ENCODE assay signal across 32 cellular contexts in the genomic region with DNA sequence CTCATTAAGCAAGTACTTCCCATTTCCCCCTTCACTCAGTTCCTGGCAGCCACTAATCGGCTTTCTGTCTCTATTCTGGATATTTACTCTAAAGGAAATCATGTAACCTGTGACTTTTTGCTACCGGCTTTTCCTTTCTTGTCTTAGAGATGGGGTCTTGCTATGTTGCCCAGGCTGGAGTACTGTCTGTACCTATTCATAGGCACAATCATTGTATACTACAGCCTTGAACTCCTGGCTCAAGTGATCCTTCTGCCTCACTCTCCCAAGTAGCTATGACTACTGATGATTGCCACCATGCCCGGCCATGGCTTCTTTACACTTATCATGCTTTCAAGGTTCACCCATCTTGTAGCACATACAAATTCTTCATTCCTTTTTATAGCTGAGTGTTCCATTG. TPM values are rescaled to one million over a fixed set of nuclear protein-coding genes. Genes with fewer than 3 reads are reported as not detected.
"Had no signal": no experiment of that assay in that cellular context is flagged by ENCODE, and none has a peak within 500 bp of the region (broad histone marks: within the 10 kb centered on the region; RNA-seq: fewer than 3 reads in every experiment).

No MANE protein-coding gene starts in this region.

- H3K27ac ChIP-seq: colonic mucosa, dorsolateral prefrontal cortex, epithelial cell of prostate, esophagus squamous epithelium, gastrocnemius medialis, heart right ventricle, left lung, lower lobe of right lung had no signal

- H3K36me3 ChIP-seq: colonic mucosa, gastrocnemius medialis, left lung, lower lobe of right lung had no signal

- FAIRE-seq: islet of Langerhans, keratinocyte had no signal

- H3K9me3 ChIP-seq: colonic mucosa, esophagus squamous epithelium, gastrocnemius medialis, heart right ventricle, left lung, lower lobe of right lung, mucosa of descending colon had no signal

- H3K9me3 Mint-ChIP-seq: mesothelial cell of epicardium had no signal

- DNase-seq: colonic mucosa; dermis blood vessel endothelial cell; dorsolateral prefrontal cortex; effector CD4-positive, alpha-beta T cell; effector memory CD4-positive, alpha-beta T cell; erythroblast; esophagus squamous epithelium; foreskin fibroblast; foreskin melanocyte; gastrocnemius medialis; glutamatergic neuron; head of caudate nucleus; heart right ventricle; hippocampal formation; left cardiac atrium; left lung; left ventricle myocardium superior; lower lobe of right lung; mesenchymal stem cell; mucosa of descending colon had no signal

- H3K27ac Mint-ChIP-seq: mesothelial cell of epicardium had no signal

- H3K4me1 ChIP-seq: colonic mucosa, gastrocnemius medialis had no signal

- H3K4me3 ChIP-seq: colonic mucosa, dorsolateral prefrontal cortex, esophagus squamous epithelium, gastrocnemius medialis, heart right ventricle, left lung, lower lobe of right lung, mucosa of descending colon had no signal

- H3K27me3 ChIP-seq: colonic mucosa, dorsolateral prefrontal cortex, esophagus squamous epithelium, gastrocnemius medialis, heart right ventricle, left lung had no signal

- ATAC-seq: esophagus mucosa, gastrocnemius medialis, heart right ventricle, left cardiac atrium, left lung, left ventricle myocardium superior, lower lobe of right lung, mucosa of descending colon had no signal

- H3K4me3 Mint-ChIP-seq: mesothelial cell of epicardium had no signal

RNA-seq across cellular contexts. Expression of gene DNAJB7, which starts 55.2 kb away (rescaled TPM):
- total RNA-seq: chondrocyte, dermis blood vessel endothelial cell, dorsolateral prefrontal cortex, esophagus mucosa, esophagus squamous epithelium, gastrocnemius medialis, glomerular endothelial cell, heart right ventricle, kidney epithelial cell, left cardiac atrium, left lung, left ventricle myocardium superior, lower leg skin, lower lobe of right lung, lung microvascular endothelial cell, mesenteric fat pad, mesothelial cell of epicardium, myocyte had no signal
- polyA plus RNA-seq: heart right ventricle, keratinocyte had no signal
